Comparison of ENCODE assay signal across 21 cellular contexts in genomic region chr12:124503305-124503704, GRCh38.
DNase-seq lines count a peak whose midpoint lies in the region; ATAC-seq, FAIRE-seq and TF ChIP-seq lines count a peak whose summit lies in the region.
"Had no signal": no experiment of that assay in that cellular context is flagged by ENCODE, and none has a peak within 500 bp of the region (broad histone marks: within the 10 kb centered on the region; RNA-seq: fewer than 3 reads in every experiment).

No MANE protein-coding gene starts in this region.

- SMC1A ChIA-PET in GM12878 (lab: Charles Lee; ENCODE audit: uncharacterized antibody, unreplicated experiment) = no interaction called here

- no peak overlapping the region for H3K4me2 ChIP-seq in GM12878 (ENCODE audit: control insufficient read depth, insufficient read depth)

- no peak overlapping the region for H3K4me3 Mint-ChIP-seq in Calu3 (ENCODE audit: low read depth, unreplicated experiment)
- no peak overlapping the region for H3K4me3 Mint-ChIP-seq in progenitor cell of endocrine pancreas (ENCODE audit: low read depth)
- H3K4me3 Mint-ChIP-seq: CD4-positive, alpha-beta T cell had no signal

- H2AFZ ChIP-seq in GM12878 (ENCODE audit: control insufficient read depth, low read depth, low read length) = no peak overlapping the region

- no peak overlapping the region for H3K9ac ChIP-seq in GM12878 (ENCODE audit: control insufficient read depth, insufficient read depth, low read length)

- intact Hi-C loops in Calu3 (cut with micrococcal nuclease; ENCODE audit: unreplicated experiment) = no loop called here
- intact Hi-C loops in GM12878 (cut with micrococcal nuclease; ENCODE audit: unreplicated experiment) = no loop called here
- intact Hi-C loops in esophagus muscularis mucosa (cut with DNase I) = loop anchor here (10.0 kb wide), 1 partner anchor 51 kb away; no protein-coding TSS in a partner anchor

- H3K27me3 Mint-ChIP-seq in Calu3 (ENCODE audit: unreplicated experiment) (no peaks in the 10 kb centered on the region), progenitor cell of endocrine pancreas (no peaks in the 10 kb centered on the region)
- H3K27me3 Mint-ChIP-seq: CD4-positive, alpha-beta T cell had no signal

- H3K9me3 Mint-ChIP-seq in Calu3 (ENCODE audit: low read depth, unreplicated experiment) (no peaks in the 10 kb centered on the region), progenitor cell of endocrine pancreas (ENCODE audit: low read depth) (no peaks in the 10 kb centered on the region)
- H3K9me3 Mint-ChIP-seq: CD4-positive, alpha-beta T cell had no signal

- TF ChIP-seq POLR2A in GM12878 (IDR thresholded peaks at IDR 0.05; ENCODE audit: low read depth, low read length) = no peak
- no peak for TF ChIP-seq POLR2A in esophagus muscularis mucosa (IDR thresholded peaks at IDR 0.05; ENCODE audit: low read depth)
- no peak for TF ChIP-seq POLR2A in H54 (IDR thresholded peaks at IDR 0.05; ENCODE audit: low read depth, low read length)

- peaks cover 5% of the 10 kb centered on the region for H3K4me1 ChIP-seq in GM12878 (ENCODE audit: control insufficient read depth, insufficient read depth, low read length)
- peaks cover 82 to 97% (median 96%) of the 10 kb centered on the region in 4 donors for H3K4me1 ChIP-seq in esophagus muscularis mucosa

- no peak overlapping the region for H3K4me3 ChIP-seq in GM12878
- no peak overlapping the region for H3K4me3 ChIP-seq in esophagus muscularis mucosa
- H3K4me3 ChIP-seq: SK-N-MC had no signal

- WGBS in GM12878 (ENCODE audit: insufficient coverage, insufficient replicate concordance, low lambda C conversion rate, missing lambda C conversion rate) = 100% methylated on average over 4 of the region's 9 CpGs
- 81% methylated on average over 9 of the region's 9 CpGs for WGBS in esophagus muscularis mucosa

- CTCF ChIA-PET in Calu3 (lab: Charles Lee) = no interaction called here
- CTCF ChIA-PET in GM12878 (lab: Yijun Ruan, JAX) = interaction anchor here (0.7 kb wide), 1 partner anchor 53 kb away, joined by 3 read pairs; no protein-coding TSS in a partner anchor

- POLR2A ChIA-PET in GM12878 (lab: Charles Lee) = no interaction called here

- peaks cover 70% of the 10 kb centered on the region for H3K4me1 Mint-ChIP-seq in Calu3 (ENCODE audit: low read depth, unreplicated experiment)
- peaks cover 48% of the 10 kb centered on the region for H3K4me1 Mint-ChIP-seq in progenitor cell of endocrine pancreas (ENCODE audit: low read depth)

- DNase-seq in Calu3 = no peak
- DNase-seq in GM12878 (ENCODE audit: low read depth, low spot score) = no peak
- DNase-seq in esophagus muscularis mucosa (ENCODE audit: extremely low spot score) = no peak
- no peak for DNase-seq in progenitor cell of endocrine pancreas (ENCODE audit: low spot score, unreplicated experiment)
- no peak for DNase-seq in hypothalamus (lab: John Stamatoyannopoulos, UW)
- DNase-seq in NCI-H1694 treated with DMSO at 0.1 percent for 48 hours (lab: John Stamatoyannopoulos, UW) = no peak
- no peak for DNase-seq in GF-D8 (lab: John Stamatoyannopoulos, UW)
- DNase-seq in H54 (ENCODE audit: insufficient read length, low spot score) = no peak
- DNase-seq: CD4-positive, alpha-beta T cell; H7; MM.1S; NCI-H1092; NCI-H1436 treated with DMSO at 0.1 percent for 48 hours; NCI-H2029 treated with DMSO at 0.1 percent for 48 hours; NCI-H446 treated with DMSO at 0.1 percent for 48 hours; NCI-H69; NK-92 treated with Interleukin-12 subunit alpha and Interleukin-12 subunit beta, amount 100 ng/mL, for 24 hours; SHP77 had no signal

- H3K9me3 ChIP-seq in GM12878 (replicated peaks; ENCODE audit: control insufficient read depth, insufficient read depth, low read length) (no peaks in the 10 kb centered on the region), esophagus muscularis mucosa (no peaks in the 10 kb centered on the region)

- H3K36me3 ChIP-seq in GM12878 (ENCODE audit: control insufficient read depth in 2 of 2, insufficient read depth in 2 of 2, low read length in 1 of 2) (peaks cover 2 to 6% of the 10 kb centered on the region in 2 experiments; a peak in 3 of 4 replicates), esophagus muscularis mucosa (no peaks in the 10 kb centered on the region)

- H3K27ac Mint-ChIP-seq in Calu3 (ENCODE audit: unreplicated experiment) = peak overlapping the region; percentile 10
- peak overlapping the region; percentile 69 for H3K27ac Mint-ChIP-seq in progenitor cell of endocrine pancreas
- H3K27ac Mint-ChIP-seq: CD4-positive, alpha-beta T cell had no signal

- no peaks in the 10 kb centered on the region for H3K27me3 ChIP-seq in GM12878 (replicated peaks in 1 of 2; ENCODE audit: control insufficient read depth in 2 of 2, insufficient read depth in 2 of 2, low read length in 1 of 2)
- no peaks in the 10 kb centered on the region for H3K27me3 ChIP-seq in esophagus muscularis mucosa

- TF ChIP-seq EP300 in GM12878 (IDR thresholded peaks at IDR 0.05; ENCODE audit: borderline replicate concordance in 1 of 2, control insufficient read depth in 1 of 2, low read depth in 2 of 2, low read length in 2 of 2) = no peak
- TF ChIP-seq EP300 in esophagus muscularis mucosa (IDR thresholded peaks at IDR 0.05) = no peak

- BruUV-seq in Calu3 (replicated peaks; lab: Mats Ljungman, UMichigan) (no TSS peak), GM12878 (replicated peaks; lab: Mats Ljungman, UMichigan) (no TSS peak)

- H3K36me3 Mint-ChIP-seq in Calu3 (ENCODE audit: insufficient read depth, unreplicated experiment) = peaks cover 47% of the 10 kb centered on the region
- H3K36me3 Mint-ChIP-seq in progenitor cell of endocrine pancreas (ENCODE audit: insufficient read depth) = peaks cover 5% of the 10 kb centered on the region

- no peak for TF ChIP-seq CTCF in Calu3 (IDR thresholded peaks at IDR 0.05; ENCODE audit: unreplicated experiment)
- no peak for TF ChIP-seq CTCF in GM12878 (IDR thresholded peaks at IDR 0.05 in 2 of 3, conservative IDR thresholded peaks at IDR 0.05 in 1 of 3; ENCODE audit: control insufficient read depth in 2 of 3, extremely low read depth in 1 of 3, insufficient read depth in 1 of 3, low read depth in 3 of 3, low read length in 3 of 3)
- no peak for TF ChIP-seq CTCF in esophagus muscularis mucosa (IDR thresholded peaks at IDR 0.05)
- no peak for TF ChIP-seq CTCF in progenitor cell of endocrine pancreas (IDR thresholded peaks at IDR 0.05; ENCODE audit: unreplicated experiment)

- H3K79me2 ChIP-seq in GM12878 (ENCODE audit: control insufficient read depth, insufficient read depth, low read length) = peaks cover 33% of the 10 kb centered on the region

- no peak overlapping the region for H3K27ac ChIP-seq in GM12878 (ENCODE audit: control insufficient read depth, insufficient read depth)
- peak overlapping the region in 3 of 4 donors; percentile 76 to 83 (median 77) for H3K27ac ChIP-seq in esophagus muscularis mucosa (replicated peaks in 1 of 4)
- H3K27ac ChIP-seq: SK-N-MC had no signal

- H4K20me1 ChIP-seq in GM12878 (ENCODE audit: control insufficient read depth, insufficient read depth) = peaks cover 8% of the 10 kb centered on the region

- no peak for ATAC-seq in GM12878

- TF ChIP-seq RAD21 in GM12878 (IDR thresholded peaks at IDR 0.05; ENCODE audit: insufficient read depth, low read depth, low read length) = no peak

- RAD21 ChIA-PET in GM12878 (lab: Charles Lee; ENCODE audit: unreplicated experiment) = no interaction called here

- FAIRE-seq in GM12878 (lab: Jason Lieb, UNC) = no peak
- no peak for FAIRE-seq in H54 (lab: Jason Lieb, UNC)
- FAIRE-seq: A204.1, GM12891 had no signal

- in situ Hi-C loops in GM12878 (cut with MboI) = no loop called here

TF ChIP-seq in GM12878, 131 proteins besides CTCF, POLR2A, EP300 and RAD21:
- TF ChIP-seq ASH2L (IDR thresholded peaks at IDR 0.05; ENCODE audit: borderline replicate concordance, low read depth) = no peak
- TF ChIP-seq HDGF (IDR thresholded peaks at IDR 0.05) = peak; percentile 79
